1 cellular context compared by ENCODE assay signal in the genomic region with DNA sequence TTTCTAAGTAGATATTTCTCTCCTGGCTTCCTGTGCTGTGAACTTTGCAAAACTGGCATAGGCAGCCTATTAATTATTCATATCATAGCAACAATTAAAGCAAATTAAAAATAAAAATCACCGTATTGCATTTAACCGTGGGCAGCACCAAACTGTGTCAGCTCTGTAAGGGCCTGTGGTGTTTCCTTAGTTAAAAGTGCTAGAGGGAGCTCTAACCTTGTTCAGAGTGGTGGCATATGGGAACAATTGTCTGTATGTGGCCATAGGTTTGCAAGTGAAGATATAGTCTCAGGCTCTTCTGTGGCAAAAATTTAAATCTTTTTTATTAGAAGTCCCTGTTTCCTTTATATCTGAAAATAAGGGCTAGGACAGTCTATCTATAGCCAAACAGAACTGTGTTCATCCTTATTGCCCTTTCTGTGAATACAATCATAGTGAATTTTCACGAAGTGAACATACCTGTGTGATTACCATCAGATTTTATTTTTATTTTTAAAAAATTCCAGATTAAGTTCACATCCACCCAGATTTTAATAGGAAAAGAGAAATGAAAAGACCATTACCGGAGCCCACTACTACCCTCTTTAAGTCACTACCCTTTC.
TF ChIP-seq lines count a peak whose summit lies in the region.

No MANE protein-coding gene starts in this region.

TF ChIP-seq in GM23338, 12 proteins besides CTCF, POLR2A, EP300 and RAD21 (continued from another document):
- TF ChIP-seq, protein P1, sequence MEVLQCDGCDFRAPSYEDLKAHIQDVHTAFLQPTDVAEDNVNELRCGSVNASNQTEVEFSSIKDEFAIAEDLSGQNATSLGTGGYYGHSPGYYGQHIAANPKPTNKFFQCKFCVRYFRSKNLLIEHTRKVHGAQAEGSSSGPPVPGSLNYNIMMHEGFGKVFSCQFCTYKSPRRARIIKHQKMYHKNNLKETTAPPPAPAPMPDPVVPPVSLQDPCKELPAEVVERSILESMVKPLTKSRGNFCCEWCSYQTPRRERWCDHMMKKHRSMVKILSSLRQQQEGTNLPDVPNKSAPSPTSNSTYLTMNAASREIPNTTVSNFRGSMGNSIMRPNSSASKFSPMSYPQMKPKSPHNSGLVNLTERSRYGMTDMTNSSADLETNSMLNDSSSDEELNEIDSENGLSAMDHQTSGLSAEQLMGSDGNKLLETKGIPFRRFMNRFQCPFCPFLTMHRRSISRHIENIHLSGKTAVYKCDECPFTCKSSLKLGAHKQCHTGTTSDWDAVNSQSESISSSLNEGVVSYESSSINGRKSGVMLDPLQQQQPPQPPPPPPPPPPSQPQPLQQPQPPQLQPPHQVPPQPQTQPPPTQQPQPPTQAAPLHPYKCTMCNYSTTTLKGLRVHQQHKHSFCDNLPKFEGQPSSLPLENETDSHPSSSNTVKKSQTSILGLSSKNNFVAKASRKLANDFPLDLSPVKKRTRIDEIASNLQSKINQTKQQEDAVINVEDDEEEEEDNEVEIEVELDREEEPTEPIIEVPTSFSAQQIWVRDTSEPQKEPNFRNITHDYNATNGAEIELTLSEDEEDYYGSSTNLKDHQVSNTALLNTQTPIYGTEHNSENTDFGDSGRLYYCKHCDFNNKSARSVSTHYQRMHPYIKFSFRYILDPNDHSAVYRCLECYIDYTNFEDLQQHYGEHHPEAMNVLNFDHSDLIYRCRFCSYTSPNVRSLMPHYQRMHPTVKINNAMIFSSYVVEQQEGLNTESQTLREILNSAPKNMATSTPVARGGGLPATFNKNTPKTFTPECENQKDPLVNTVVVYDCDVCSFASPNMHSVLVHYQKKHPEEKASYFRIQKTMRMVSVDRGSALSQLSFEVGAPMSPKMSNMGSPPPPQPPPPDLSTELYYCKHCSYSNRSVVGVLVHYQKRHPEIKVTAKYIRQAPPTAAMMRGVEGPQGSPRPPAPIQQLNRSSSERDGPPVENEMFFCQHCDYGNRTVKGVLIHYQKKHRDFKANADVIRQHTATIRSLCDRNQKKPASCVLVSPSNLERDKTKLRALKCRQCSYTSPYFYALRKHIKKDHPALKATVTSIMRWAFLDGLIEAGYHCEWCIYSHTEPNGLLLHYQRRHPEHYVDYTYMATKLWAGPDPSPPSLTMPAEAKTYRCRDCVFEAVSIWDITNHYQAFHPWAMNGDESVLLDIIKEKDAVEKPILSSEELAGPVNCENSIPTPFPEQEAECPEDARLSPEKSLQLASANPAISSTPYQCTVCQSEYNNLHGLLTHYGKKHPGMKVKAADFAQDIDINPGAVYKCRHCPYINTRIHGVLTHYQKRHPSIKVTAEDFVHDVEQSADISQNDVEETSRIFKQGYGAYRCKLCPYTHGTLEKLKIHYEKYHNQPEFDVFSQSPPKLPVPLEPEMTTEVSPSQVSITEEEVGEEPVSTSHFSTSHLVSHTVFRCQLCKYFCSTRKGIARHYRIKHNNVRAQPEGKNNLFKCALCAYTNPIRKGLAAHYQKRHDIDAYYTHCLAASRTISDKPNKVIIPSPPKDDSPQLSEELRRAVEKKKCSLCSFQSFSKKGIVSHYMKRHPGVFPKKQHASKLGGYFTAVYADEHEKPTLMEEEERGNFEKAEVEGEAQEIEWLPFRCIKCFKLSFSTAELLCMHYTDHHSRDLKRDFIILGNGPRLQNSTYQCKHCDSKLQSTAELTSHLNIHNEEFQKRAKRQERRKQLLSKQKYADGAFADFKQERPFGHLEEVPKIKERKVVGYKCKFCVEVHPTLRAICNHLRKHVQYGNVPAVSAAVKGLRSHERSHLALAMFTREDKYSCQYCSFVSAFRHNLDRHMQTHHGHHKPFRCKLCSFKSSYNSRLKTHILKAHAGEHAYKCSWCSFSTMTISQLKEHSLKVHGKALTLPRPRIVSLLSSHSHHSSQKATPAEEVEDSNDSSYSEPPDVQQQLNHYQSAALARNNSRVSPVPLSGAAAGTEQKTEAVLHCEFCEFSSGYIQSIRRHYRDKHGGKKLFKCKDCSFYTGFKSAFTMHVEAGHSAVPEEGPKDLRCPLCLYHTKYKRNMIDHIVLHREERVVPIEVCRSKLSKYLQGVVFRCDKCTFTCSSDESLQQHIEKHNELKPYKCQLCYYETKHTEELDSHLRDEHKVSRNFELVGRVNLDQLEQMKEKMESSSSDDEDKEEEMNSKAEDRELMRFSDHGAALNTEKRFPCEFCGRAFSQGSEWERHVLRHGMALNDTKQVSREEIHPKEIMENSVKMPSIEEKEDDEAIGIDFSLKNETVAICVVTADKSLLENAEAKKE (CRISPR knock-in tag; IDR thresholded peaks at IDR 0.05) = no peak
- TF ChIP-seq CREB1 (CRISPR knock-in tag; IDR thresholded peaks at IDR 0.05; ENCODE audit: low read depth) = no peak
- no peak for TF ChIP-seq POLR2AphosphoS5 (IDR thresholded peaks at IDR 0.05; ENCODE audit: low read depth)
- no peak for TF ChIP-seq ZNF331 (CRISPR knock-in tag; IDR thresholded peaks at IDR 0.05; ENCODE audit: low read depth)
- no peak for TF ChIP-seq EZH2 (IDR thresholded peaks at IDR 0.05; ENCODE audit: low read depth, unreplicated experiment)
- TF ChIP-seq EZH2phosphoT487 (IDR thresholded peaks at IDR 0.05; ENCODE audit: unreplicated experiment) = no peak
- TF ChIP-seq, protein P2, sequence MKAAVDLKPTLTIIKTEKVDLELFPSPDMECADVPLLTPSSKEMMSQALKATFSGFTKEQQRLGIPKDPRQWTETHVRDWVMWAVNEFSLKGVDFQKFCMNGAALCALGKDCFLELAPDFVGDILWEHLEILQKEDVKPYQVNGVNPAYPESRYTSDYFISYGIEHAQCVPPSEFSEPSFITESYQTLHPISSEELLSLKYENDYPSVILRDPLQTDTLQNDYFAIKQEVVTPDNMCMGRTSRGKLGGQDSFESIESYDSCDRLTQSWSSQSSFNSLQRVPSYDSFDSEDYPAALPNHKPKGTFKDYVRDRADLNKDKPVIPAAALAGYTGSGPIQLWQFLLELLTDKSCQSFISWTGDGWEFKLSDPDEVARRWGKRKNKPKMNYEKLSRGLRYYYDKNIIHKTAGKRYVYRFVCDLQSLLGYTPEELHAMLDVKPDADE (IDR thresholded peaks at IDR 0.05) = no peak
- no peak for TF ChIP-seq NANOG (IDR thresholded peaks at IDR 0.05; ENCODE audit: borderline replicate concordance)
- TF ChIP-seq ZNF114 (CRISPR knock-in tag; IDR thresholded peaks at IDR 0.05) = no peak
- TF ChIP-seq, protein P3, sequence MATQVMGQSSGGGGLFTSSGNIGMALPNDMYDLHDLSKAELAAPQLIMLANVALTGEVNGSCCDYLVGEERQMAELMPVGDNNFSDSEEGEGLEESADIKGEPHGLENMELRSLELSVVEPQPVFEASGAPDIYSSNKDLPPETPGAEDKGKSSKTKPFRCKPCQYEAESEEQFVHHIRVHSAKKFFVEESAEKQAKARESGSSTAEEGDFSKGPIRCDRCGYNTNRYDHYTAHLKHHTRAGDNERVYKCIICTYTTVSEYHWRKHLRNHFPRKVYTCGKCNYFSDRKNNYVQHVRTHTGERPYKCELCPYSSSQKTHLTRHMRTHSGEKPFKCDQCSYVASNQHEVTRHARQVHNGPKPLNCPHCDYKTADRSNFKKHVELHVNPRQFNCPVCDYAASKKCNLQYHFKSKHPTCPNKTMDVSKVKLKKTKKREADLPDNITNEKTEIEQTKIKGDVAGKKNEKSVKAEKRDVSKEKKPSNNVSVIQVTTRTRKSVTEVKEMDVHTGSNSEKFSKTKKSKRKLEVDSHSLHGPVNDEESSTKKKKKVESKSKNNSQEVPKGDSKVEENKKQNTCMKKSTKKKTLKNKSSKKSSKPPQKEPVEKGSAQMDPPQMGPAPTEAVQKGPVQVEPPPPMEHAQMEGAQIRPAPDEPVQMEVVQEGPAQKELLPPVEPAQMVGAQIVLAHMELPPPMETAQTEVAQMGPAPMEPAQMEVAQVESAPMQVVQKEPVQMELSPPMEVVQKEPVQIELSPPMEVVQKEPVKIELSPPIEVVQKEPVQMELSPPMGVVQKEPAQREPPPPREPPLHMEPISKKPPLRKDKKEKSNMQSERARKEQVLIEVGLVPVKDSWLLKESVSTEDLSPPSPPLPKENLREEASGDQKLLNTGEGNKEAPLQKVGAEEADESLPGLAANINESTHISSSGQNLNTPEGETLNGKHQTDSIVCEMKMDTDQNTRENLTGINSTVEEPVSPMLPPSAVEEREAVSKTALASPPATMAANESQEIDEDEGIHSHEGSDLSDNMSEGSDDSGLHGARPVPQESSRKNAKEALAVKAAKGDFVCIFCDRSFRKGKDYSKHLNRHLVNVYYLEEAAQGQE (IDR thresholded peaks at IDR 0.05; ENCODE audit: unreplicated experiment) = no peak
- no peak for TF ChIP-seq JUNB (IDR thresholded peaks at IDR 0.05; ENCODE audit: unreplicated experiment)
TF ChIP-seq in GM23338: peak in this region for 0.
